ENCODE assay signal across 11 cellular contexts in genomic region chr16:81707411-81708321, GRCh38.
DNase-seq lines count a peak whose midpoint lies in the region; ATAC-seq, FAIRE-seq and TF ChIP-seq lines count a peak whose summit lies in the region.
"Had no signal": no experiment of that assay in that cellular context is flagged by ENCODE, and none has a peak within 500 bp of the region (broad histone marks: within the 10 kb centered on the region; RNA-seq: fewer than 3 reads in every experiment).

No MANE protein-coding gene starts in this region.

- BruUV-seq in Panc1 (replicated peaks; lab: Mats Ljungman, UMichigan) = TSS peak; percentile 62

- TF ChIP-seq CTCF in Panc1 (IDR thresholded peaks at IDR 0.05) = no peak
- TF ChIP-seq CTCF in fibroblast of pulmonary artery (IDR thresholded peaks at IDR 0.05; ENCODE audit: low read length, missing control alignments) = no peak
- no peak for TF ChIP-seq CTCF in sigmoid colon (IDR thresholded peaks at IDR 0.05)
- TF ChIP-seq CTCF in GM13976 (IDR thresholded peaks at IDR 0.05; ENCODE audit: borderline replicate concordance, control extremely low read depth, extremely low read depth, insufficient read depth, missing control alignments) = no peak

- in situ Hi-C loops in Panc1 (cut with HindIII; ENCODE audit: low pct_unique_long_range_greater_than_20kb, low sequenced_read_pairs) (no loop called here), GM13976 (cut with MboI; ENCODE audit: low sequenced_read_pairs, unreplicated experiment) (no loop called here)

- peak; percentile 80 for DNase-seq in GM03348 (ENCODE audit: low spot score)
- no peak for DNase-seq in Panc1 (ENCODE audit: low read depth, low spot score)
- peak; percentile 39 for DNase-seq in fibroblast of pulmonary artery (ENCODE audit: low read depth)
- peak; percentile 90 for DNase-seq in sigmoid colon
- no peak for DNase-seq in GM13976 (ENCODE audit: low spot score)
- DNase-seq in stimulated activated CD4-positive, alpha-beta T cell treated with anti-CD3 and anti-CD28 coated beads, Interleukin-1b, Interleukin-23, amount 100 ng/mL, for 48 hours = no peak
- no peak for DNase-seq in urothelium cell line (ENCODE audit: low spot score)
- DNase-seq: activated CD4-positive, CD25-positive, alpha-beta regulatory T cell; NCI-H187 treated with DMSO at 0.1 percent for 48 hours had no signal

- 41 to 75% methylated on average over 30 of the region's 30 CpGs for WGBS in sigmoid colon, 2 donors

- H3K9me3 ChIP-seq in Panc1 (ENCODE audit: control insufficient read depth, insufficient read depth, low read depth, low read length) = no peaks in the 10 kb centered on the region
- no peaks in the 10 kb centered on the region for H3K9me3 ChIP-seq in sigmoid colon
- H3K9me3 ChIP-seq: neutrophil had no signal

- H3K4me1 ChIP-seq in Panc1 (ENCODE audit: control insufficient read depth, insufficient read depth, low read length) (peaks cover 12% of the 10 kb centered on the region), sigmoid colon (peaks cover 2 to 62% (median 58%) of the 10 kb centered on the region in 4 donors)

- POLR2A ChIA-PET in Panc1 (lab: Charles Lee) = no interaction called here

- no peak for FAIRE-seq in urothelium cell line (lab: Jason Lieb, UNC)

- CTCF ChIA-PET in Panc1 (lab: Charles Lee) = no interaction called here

- H3K27ac ChIP-seq in Panc1 (ENCODE audit: low read length) (no peak overlapping the region), sigmoid colon (peak overlapping the region; percentile 12 to 87 (median 80))
- H3K27ac ChIP-seq: neutrophil had no signal

- H3K27me3 ChIP-seq in Panc1 (ENCODE audit: control insufficient read depth, insufficient read depth, low read length) (no peaks in the 10 kb centered on the region), sigmoid colon (no peaks in the 10 kb centered on the region)
- H3K27me3 ChIP-seq: neutrophil had no signal

- no peak for TF ChIP-seq POLR2A in sigmoid colon (IDR thresholded peaks at IDR 0.05)

- no peak for ATAC-seq in Panc1
- ATAC-seq in GM18502 (IDR thresholded peaks at IDR 0.05; ENCODE audit: poor library complexity, unreplicated experiment) = no peak

- TF ChIP-seq EP300 in sigmoid colon (IDR thresholded peaks at IDR 0.05) = peak in 2 of 4 donors; percentile 36 to 62

- no peak overlapping the region for H3K4me3 ChIP-seq in Panc1 (ENCODE audit: low read depth in 2 of 2, low read length in 2 of 2)
- H3K4me3 ChIP-seq in fibroblast of pulmonary artery (replicated peaks; ENCODE audit: low read depth, low read length) = no peak overlapping the region
- H3K4me3 ChIP-seq in sigmoid colon = no peak overlapping the region

- intact Hi-C loops in Panc1 (cut with micrococcal nuclease; ENCODE audit: unreplicated experiment) (no loop called here), sigmoid colon (cut with DNase I) (loop anchor here (5.0 kb wide), 1 partner anchor 265 kb away; the partner anchor contains the start of gene CMIP)

- H3K36me3 ChIP-seq in Panc1 (ENCODE audit: control insufficient read depth, insufficient read depth, low read length) (0 out of 2 replicates have a peak, but pooled peaks cover 2% of the 10 kb centered on the region), sigmoid colon (peaks cover 0 to 48% (median 23%) of the 10 kb centered on the region in 4 donors)

Comparison
In these comparisons a context has a peak if more than half of its experiments do, and no peak if none do; other contexts are left out.
1. DNase-seq: peak in GM03348 (single experiment), fibroblast of pulmonary artery (single experiment) and sigmoid colon (single experiment); none in Panc1 (single experiment), GM13976 (single experiment), stimulated activated CD4-positive, alpha-beta T cell treated with anti-CD3 and anti-CD28 coated beads, Interleukin-1b, Interleukin-23, amount 100 ng/mL, for 48 hours (single experiment) and urothelium cell line (single experiment).